ENCODE assay signal across 11 cellular contexts in the genomic region with DNA sequence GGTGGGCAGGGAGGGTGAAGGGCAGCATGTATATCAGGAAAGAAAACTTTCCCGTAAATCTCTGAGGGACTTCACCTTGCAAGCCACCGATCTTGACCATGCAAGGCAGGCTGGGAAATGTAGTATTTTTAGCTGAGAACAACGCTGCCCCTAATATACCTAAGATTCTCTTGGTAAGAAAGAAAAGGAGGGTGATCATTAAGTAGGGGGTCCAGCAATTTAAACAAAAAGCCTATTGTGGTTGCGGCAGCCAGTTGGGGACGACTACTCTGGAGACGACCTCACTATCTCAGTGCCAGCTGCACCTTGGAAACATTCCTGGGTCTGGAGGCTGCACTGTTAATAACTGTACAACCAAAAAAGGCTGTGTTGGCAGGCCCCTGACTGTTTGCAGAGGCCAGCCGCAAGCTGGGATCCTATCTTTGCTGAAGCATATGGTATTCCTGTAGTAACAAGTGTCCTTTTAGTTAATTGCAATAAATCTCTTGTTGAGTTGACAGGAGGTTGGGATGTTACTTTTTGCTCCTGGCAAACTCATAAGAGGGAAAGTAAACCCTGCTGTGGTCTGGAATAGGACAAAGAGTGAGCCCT. TPM values are rescaled to one million over a fixed set of nuclear protein-coding genes. Genes with fewer than 3 reads are reported as not detected.
DNase-seq lines count a peak whose midpoint lies in the region; ATAC-seq and TF ChIP-seq lines count a peak whose summit lies in the region.
"Had no signal": no experiment of that assay in that cellular context is flagged by ENCODE, and none has a peak within 500 bp of the region (broad histone marks: within the 10 kb centered on the region; RNA-seq: fewer than 3 reads in every experiment).

No MANE protein-coding gene starts in this region.

- H3K36me3 ChIP-seq in WERI-Rb-1: no peaks in the 10 kb centered on the region
- no peaks in the 10 kb centered on the region for H3K36me3 ChIP-seq in left lung
- H3K36me3 ChIP-seq in tibial artery: no peaks in the 10 kb centered on the region

- H3K4me1 ChIP-seq in left lung (peaks cover 16 to 24% of the 10 kb centered on the region in 2 donors), tibial artery (peaks cover 0 to 32% (median 18%) of the 10 kb centered on the region in 4 donors)

- H3K9me3 ChIP-seq in WERI-Rb-1 (ENCODE audit: severe bottlenecking) (no peaks in the 10 kb centered on the region), left lung (no peaks in the 10 kb centered on the region), tibial artery (no peaks in the 10 kb centered on the region)

- no peaks in the 10 kb centered on the region for H3K27me3 ChIP-seq in WERI-Rb-1 (ENCODE audit: insufficient read depth, low read depth, severe bottlenecking)
- H3K27me3 ChIP-seq in left lung: no peaks in the 10 kb centered on the region
- no peaks in the 10 kb centered on the region for H3K27me3 ChIP-seq in tibial artery

- H3K27ac ChIP-seq in WERI-Rb-1 (peak overlapping the region; percentile 21), left lung (no peak overlapping the region), tibial artery (peak overlapping the region in 1 of 2 donors; percentile 8)

- TF ChIP-seq CTCF in WERI-Rb-1 (IDR thresholded peaks at IDR 0.05; ENCODE audit: low read depth, low read length) (no peak), left lung (IDR thresholded peaks at IDR 0.05) (no peak), tibial artery (IDR thresholded peaks at IDR 0.05) (no peak)

- intact Hi-C loops in left lung (cut with DNase I): no loop called here
- intact Hi-C loops in tibial artery (cut with DNase I; ENCODE audit: low total_unique reads): no loop called here

- DNase-seq in NCI-H2171 treated with DMSO at 0.1 percent for 48 hours (lab: John Stamatoyannopoulos, UW) (peak; percentile 53), NCI-H2171 (lab: John Stamatoyannopoulos, UW) (no peak), WERI-Rb-1 (peak; percentile 61), left lung (no peak), tibial artery (no peak)
- DNase-seq in stimulated activated CD4-positive, alpha-beta T cell treated with anti-CD3 and anti-CD28 coated beads, Interleukin-2, amount 100 ng/mL, for 24 hours: no peak
- DNase-seq: activated CD4-positive, alpha-beta T cell treated with anti-CD3 and anti-CD28 coated beads, Interleukin-2, amount 50 U/mL, for 4 hours; AML-193; NCI-H1930 had no signal

- ATAC-seq in left lung (peak; percentile 20), GM21717 (IDR thresholded peaks at IDR 0.05; ENCODE audit: unreplicated experiment) (no peak), GM19035 (IDR thresholded peaks at IDR 0.05; ENCODE audit: unreplicated experiment) (no peak)

- peak overlapping the region; percentile 8 for H3K4me3 ChIP-seq in WERI-Rb-1 (ENCODE audit: low read depth, low read length)
- no peak overlapping the region for H3K4me3 ChIP-seq in left lung
- peak overlapping the region; percentile 11 to 24 for H3K4me3 ChIP-seq in tibial artery

RNA-seq across cellular contexts. Expression of a gene that starts 6.4 kb away (rescaled TPM):
- 1 to 10 TPM; 7.3 to 8.9 TPM for total RNA-seq in left lung

RNA-seq across cellular contexts. Expression of a gene that starts 21.3 kb away (rescaled TPM):
- 10 to 100 TPM; 44.0 to 48.6 TPM for total RNA-seq in left lung

Comparison
In these comparisons a context has a peak if more than half of its experiments do, and no peak if none do; other contexts are left out.
1. DNase-seq: peak in NCI-H2171 treated with DMSO at 0.1 percent for 48 hours (single experiment) and WERI-Rb-1 (single experiment); none in NCI-H2171 (single experiment), left lung (0 of 2), tibial artery (0 of 2) and stimulated activated CD4-positive, alpha-beta T cell treated with anti-CD3 and anti-CD28 coated beads, Interleukin-2, amount 100 ng/mL, for 24 hours (0 of 2).
2. H3K4me3 ChIP-seq: peak in WERI-Rb-1 (single experiment) and tibial artery (2 of 2); none in left lung (0 of 2).